ENCODE assay signal across 16 cellular contexts in the genomic region with DNA sequence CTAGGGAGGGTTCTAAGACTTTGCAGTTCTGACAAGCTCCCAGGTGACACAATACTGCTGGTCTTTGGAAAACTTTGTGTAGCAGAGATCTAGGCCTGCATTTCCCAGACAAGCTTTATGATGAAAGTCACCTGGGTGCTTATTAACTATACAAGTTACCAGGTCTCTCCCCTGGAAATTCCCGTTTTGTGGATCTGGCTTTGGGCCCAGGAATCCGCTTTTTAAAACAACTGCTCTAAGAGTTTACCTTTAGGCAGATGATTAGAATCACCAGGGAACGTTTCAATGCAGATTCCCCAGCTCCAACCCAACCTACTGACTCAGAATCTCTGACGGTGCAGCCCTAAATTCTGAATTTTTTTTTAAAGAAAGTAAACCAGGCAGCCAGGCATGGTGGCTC. TPM values are rescaled to one million over a fixed set of nuclear protein-coding genes. Genes with fewer than 3 reads are reported as not detected.
DNase-seq lines count a peak whose midpoint lies in the region; ATAC-seq and TF ChIP-seq lines count a peak whose summit lies in the region.
"Had no signal": no experiment of that assay in that cellular context is flagged by ENCODE, and none has a peak within 500 bp of the region (broad histone marks: within the 10 kb centered on the region; RNA-seq: fewer than 3 reads in every experiment).

No MANE protein-coding gene starts in this region.

- H3K36me3 ChIP-seq in PC-3 (ENCODE audit: low read depth, low read length): no peaks in the 10 kb centered on the region
- H3K36me3 ChIP-seq in psoas muscle (ENCODE audit: insufficient read depth in 1 of 2, low read depth in 1 of 2): no peaks in the 10 kb centered on the region

- no peak overlapping the region for H2AFZ ChIP-seq in PC-3 (ENCODE audit: low read length)

- H3K27me3 ChIP-seq in PC-3 (ENCODE audit: low read length) (no peaks in the 10 kb centered on the region), psoas muscle (ENCODE audit: insufficient read depth in 3 of 3, low read length in 2 of 3) (no peaks in the 10 kb centered on the region)

- no peaks in the 10 kb centered on the region for H3K9me3 ChIP-seq in PC-3 (ENCODE audit: low read length)
- no peaks in the 10 kb centered on the region for H3K9me3 ChIP-seq in psoas muscle

- intact Hi-C loops in PC-3 (cut with micrococcal nuclease): no loop called here
- intact Hi-C loops in psoas muscle (cut with DNase I): loop anchor here in 1 of 2 donors (5.0 kb wide), 1 partner anchor 239 kb away; no protein-coding TSS in a partner anchor

- no peaks in the 10 kb centered on the region for H3K4me1 ChIP-seq in PC-3 (ENCODE audit: insufficient read depth, low read length)
- peaks cover 38% of the 10 kb centered on the region for H3K4me1 ChIP-seq in psoas muscle

- H3K27ac ChIP-seq in PC-3 (ENCODE audit: low read length): no peak overlapping the region
- peak overlapping the region; percentile 92 for H3K27ac ChIP-seq in psoas muscle
- H3K27ac ChIP-seq: SK-N-MC had no signal

- POLR2A ChIA-PET in PC-3 (lab: Charles Lee; ENCODE audit: unreplicated experiment): no interaction called here

- 46 to 63% (median 57%) methylated on average over 4 of the region's 4 CpGs for WGBS in psoas muscle, 3 donors

- H3K4me2 ChIP-seq in PC-3 (ENCODE audit: low read length): no peak overlapping the region

- TF ChIP-seq CTCF in PC-3 (conservative IDR thresholded peaks at IDR 0.05; ENCODE audit: low read depth, low read length) (no peak), epithelial cell of proximal tubule (conservative IDR thresholded peaks at IDR 0.05; ENCODE audit: low read depth, low read length) (no peak), psoas muscle (IDR thresholded peaks at IDR 0.05) (no peak)

- H3K9ac ChIP-seq in PC-3 (ENCODE audit: low read length): no peak overlapping the region

- CTCF ChIA-PET in PC-3 (lab: Charles Lee): no interaction called here

- no peaks in the 10 kb centered on the region for H3K9me2 ChIP-seq in PC-3 (replicated peaks; ENCODE audit: low read length)

- no TSS peak for BruUV-seq in PC-3 (replicated peaks; lab: Mats Ljungman, UMichigan)

- DNase-seq in ACHN: peak; percentile 49
- DNase-seq in PC-3: peak; percentile 3
- DNase-seq in epithelial cell of proximal tubule (ENCODE audit: low read depth): peak; percentile 85
- DNase-seq in psoas muscle: no peak
- DNase-seq in Ammon's horn (ENCODE audit: low spot score): no peak
- no peak for DNase-seq in activated CD4-positive, alpha-beta T cell treated with anti-CD3 and anti-CD28 coated beads, Interleukin-2, amount 50 U/mL, for 48 hours
- DNase-seq: CD4-positive, alpha-beta memory T cell; DMS79; MM.1S; NCI-H1092 treated with DMSO at 0.1 percent for 48 hours; NCI-H2081 treated with DMSO at 0.1 percent for 48 hours; NCI-H510A treated with DMSO at 0.1 percent for 48 hours; Right ventricle myocardium superior had no signal

- H3K4me3 ChIP-seq in PC-3 (ENCODE audit: low read length) (no peak overlapping the region), epithelial cell of proximal tubule (ENCODE audit: low read depth, low read length) (no peak overlapping the region), psoas muscle (no peak overlapping the region)
- H3K4me3 ChIP-seq: SK-N-MC had no signal

- H4K20me1 ChIP-seq in PC-3 (ENCODE audit: low read length): no peaks in the 10 kb centered on the region

- ATAC-seq in PC-3 (no peak), psoas muscle (no peak), HG03457 (IDR thresholded peaks at IDR 0.05; ENCODE audit: unreplicated experiment) (no peak)
- ATAC-seq: Panc1 had no signal

- no peaks in the 10 kb centered on the region for H3K79me2 ChIP-seq in PC-3 (ENCODE audit: low read length)

- no peaks in the 10 kb centered on the region for H3F3A ChIP-seq in PC-3 (ENCODE audit: low read length, unreplicated experiment)

- in situ Hi-C loops in ACHN (cut with HindIII; ENCODE audit: low pct_ligation_motif_present, low pct_unique_long_range_greater_than_20kb, low sequenced_read_pairs): no loop called here

RNA-seq across cellular contexts. Expression of a gene that starts 36.3 kb away (rescaled TPM):
- 1.3 and 4.1 TPM in 2 replicates for total RNA-seq in PC-3 (2014; rRNA removed)
- under 0.01 and 1.7 TPM in 2 replicates for total RNA-seq in epithelial cell of proximal tubule
- 100 to 1,000 TPM in 1 of 4 donors, 10 to 100 TPM in 1, 1 to 10 TPM in 2; 5.8 to 261 (median 34.6) TPM for total RNA-seq in psoas muscle
- polyA plus RNA-seq in psoas muscle: 1 to 10 TPM; 1.9 to 5.4 (median 2.1) TPM

Comparison
In these comparisons a context has a peak if more than half of its experiments do, and no peak if none do; other contexts are left out.
1. DNase-seq: peak in ACHN (single experiment), PC-3 (single experiment) and epithelial cell of proximal tubule (single experiment); none in psoas muscle (0 of 2), Ammon's horn (single experiment) and activated CD4-positive, alpha-beta T cell treated with anti-CD3 and anti-CD28 coated beads, Interleukin-2, amount 50 U/mL, for 48 hours (0 of 2).